In genomic region chr5:170486366-170486765, GRCh38 we compare ENCODE assay signal across 18 cellular contexts. TPM values are rescaled to one million over a fixed set of nuclear protein-coding genes. Genes with fewer than 3 reads are reported as not detected.
DNase-seq lines count a peak whose midpoint lies in the region; ATAC-seq, FAIRE-seq and TF ChIP-seq lines count a peak whose summit lies in the region.
"Had no signal": no experiment of that assay in that cellular context is flagged by ENCODE, and none has a peak within 500 bp of the region (broad histone marks: within the 10 kb centered on the region; RNA-seq: fewer than 3 reads in every experiment).

No MANE protein-coding gene starts in this region.

- H3K4me1 ChIP-seq in astrocyte (ENCODE audit: insufficient read depth, low read length) (peaks cover 19% of the 10 kb centered on the region), testis (peaks cover 12% of the 10 kb centered on the region)

- no peak for ATAC-seq in left colon
- ATAC-seq: GM12878 had no signal

- no peak for TF ChIP-seq POLR2A in testis (IDR thresholded peaks at IDR 0.05)

- no peak overlapping the region for H3K9ac ChIP-seq in astrocyte (ENCODE audit: low read length)

- no peaks in the 10 kb centered on the region for H3K27me3 ChIP-seq in astrocyte (ENCODE audit: insufficient read depth, low read length)
- no peaks in the 10 kb centered on the region for H3K27me3 ChIP-seq in testis

- peaks cover 36% of the 10 kb centered on the region for H3K4me1 Mint-ChIP-seq in astrocyte (ENCODE audit: low read depth, unreplicated experiment)
- H3K4me1 Mint-ChIP-seq: CD8-positive, alpha-beta memory T cell had no signal

- peaks cover 2% of the 10 kb centered on the region for H3K36me3 Mint-ChIP-seq in astrocyte (ENCODE audit: low read depth, unreplicated experiment)
- H3K36me3 Mint-ChIP-seq: CD14-positive monocyte; CD8-positive, alpha-beta memory T cell had no signal

- TF ChIP-seq CTCF in astrocyte (IDR thresholded peaks at IDR 0.05; ENCODE audit: insufficient read depth, low read depth, low read length) (no peak), fibroblast of the aortic adventitia (IDR thresholded peaks at IDR 0.05; ENCODE audit: insufficient read depth, low read length) (no peak), testis (IDR thresholded peaks at IDR 0.05) (no peak)

- no peaks in the 10 kb centered on the region for H3K79me2 ChIP-seq in astrocyte (ENCODE audit: insufficient read depth, low read length)

- 81 to 89% methylated on average over 3 of the region's 3 CpGs for WGBS in testis, 2 donors

- H2AFZ ChIP-seq in astrocyte (ENCODE audit: low read depth, low read length), result no peak overlapping the region

- H3K4me2 ChIP-seq in astrocyte (ENCODE audit: low read length), result no peak overlapping the region

- no peaks in the 10 kb centered on the region for H3K9me3 Mint-ChIP-seq in astrocyte (ENCODE audit: unreplicated experiment)
- H3K9me3 Mint-ChIP-seq: CD8-positive, alpha-beta memory T cell had no signal

- H3K9me3 ChIP-seq in astrocyte (ENCODE audit: insufficient read depth, low read depth, low read length) (no peaks in the 10 kb centered on the region), testis (no peaks in the 10 kb centered on the region)
- H3K9me3 ChIP-seq: Caco-2 had no signal

- DNase-seq in AG08395 (ENCODE audit: low spot score) (peak; percentile 12), GM03348 (ENCODE audit: low spot score) (peak; percentile 31), astrocyte (ENCODE audit: low read depth) (peak; percentile 47), fibroblast of the aortic adventitia (ENCODE audit: low read depth) (peak; percentile 62), testis (no peak), left colon (no peak), NCI-H748 treated with DMSO at 0.1 percent for 48 hours (lab: John Stamatoyannopoulos, UW) (no peak), OCI-M1 (lab: John Stamatoyannopoulos, UW) (no peak)
- DNase-seq: 8988T; Caco-2; CD8-positive, alpha-beta memory T cell; H7; IMR-90 had no signal

- intact Hi-C loops in testis (cut with DNase I; ENCODE audit: low total_unique reads) (no loop called here), left colon (cut with DNase I, micrococcal nuclease) (no loop called here)

- H3K27ac ChIP-seq in astrocyte (ENCODE audit: low read depth, low read length) (no peak overlapping the region), testis (no peak overlapping the region)
- H3K27ac ChIP-seq: HL-60 had no signal

- H3K36me3 ChIP-seq in astrocyte (ENCODE audit: insufficient read depth, low read length), result no peaks in the 10 kb centered on the region
- H3K36me3 ChIP-seq in testis (ENCODE audit: low read depth, missing control alignments), result no peaks in the 10 kb centered on the region

- no peak overlapping the region for H3K4me3 ChIP-seq in astrocyte (ENCODE audit: insufficient read depth, low read depth, low read length)
- H3K4me3 ChIP-seq in fibroblast of the aortic adventitia (ENCODE audit: low read depth, low read length), result no peak overlapping the region
- no peak overlapping the region for H3K4me3 ChIP-seq in testis
- H3K4me3 ChIP-seq: GM12878 had no signal

- no peak overlapping the region for H3K27ac Mint-ChIP-seq in astrocyte (ENCODE audit: unreplicated experiment)

- peaks cover 9% of the 10 kb centered on the region for H3K27me3 Mint-ChIP-seq in astrocyte (ENCODE audit: low read depth, unreplicated experiment)

- no peaks in the 10 kb centered on the region for H4K20me1 ChIP-seq in astrocyte (ENCODE audit: insufficient read depth, low read length)

- no peak overlapping the region for H3K4me3 Mint-ChIP-seq in astrocyte (ENCODE audit: unreplicated experiment)
- H3K4me3 Mint-ChIP-seq: CD14-positive monocyte; CD8-positive, alpha-beta memory T cell had no signal

- FAIRE-seq in astrocyte (lab: Jason Lieb, UNC), result no peak
- FAIRE-seq: GM12878, GM18507 had no signal

RNA-seq across cellular contexts. Expression of gene KCNIP1, which starts 17.5 kb away (rescaled TPM):
- total RNA-seq in astrocyte (0.45 and 0.60 TPM in 2 replicates), fibroblast of the aortic adventitia (ENCODE audit: low replicate concordance) (not detected in 2 replicates), testis (10 to 100 TPM; 13.4 to 14.8 TPM), left colon (under 1 TPM in 1 of 2 donors, not detected in 1; 0.22 TPM)
- 5.9 TPM for polyA plus RNA-seq in testis (ENCODE audit: insufficient read depth, low read depth, low replicate concordance)
- total RNA-seq: Caco-2; CD8-positive, alpha-beta memory T cell; GM12878; IMR-90 had no signal
- polyA plus RNA-seq: BJ; CD14-positive monocyte; CD8-positive, alpha-beta memory T cell; GM12878; IMR-90 had no signal

Comparison
In these comparisons a context has a peak if more than half of its experiments do, and no peak if none do; other contexts are left out.
1. DNase-seq: peak in AG08395 (single experiment), GM03348 (single experiment), astrocyte (single experiment) and fibroblast of the aortic adventitia (single experiment); none in testis (single experiment), left colon (0 of 2), NCI-H748 treated with DMSO at 0.1 percent for 48 hours (single experiment) and OCI-M1 (single experiment).